20 cellular contexts compared by ENCODE assay signal in the genomic region with DNA sequence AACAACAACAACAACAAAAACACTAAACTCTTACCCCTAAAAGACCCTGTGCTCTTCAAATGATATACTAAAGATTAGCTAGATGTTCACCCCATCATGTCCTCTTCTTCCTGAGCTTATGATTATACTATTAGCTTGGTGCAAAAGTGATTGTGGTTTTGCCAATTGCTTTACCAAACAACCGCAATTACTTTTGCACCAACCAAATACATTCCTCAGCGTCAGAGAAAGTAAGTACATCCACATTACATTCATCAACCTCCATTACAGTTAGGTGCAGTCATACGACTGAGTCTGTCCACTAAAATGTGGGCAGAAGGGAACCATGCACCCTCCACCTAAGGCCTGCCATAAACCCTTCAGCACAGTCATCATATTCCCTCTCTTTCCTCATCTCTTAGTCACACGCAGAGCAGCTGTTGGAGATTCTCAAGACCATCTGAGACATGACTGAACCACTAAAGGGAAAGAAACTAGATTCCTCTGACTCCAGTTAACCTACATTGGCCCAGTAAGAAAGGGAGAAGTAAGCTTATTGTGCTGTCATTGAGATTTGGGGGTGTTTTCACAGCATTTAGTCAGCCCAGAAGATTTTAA.
DNase-seq lines count a peak whose midpoint lies in the region; ATAC-seq and TF ChIP-seq lines count a peak whose summit lies in the region.
"Had no signal": no experiment of that assay in that cellular context is flagged by ENCODE, and none has a peak within 500 bp of the region (broad histone marks: within the 10 kb centered on the region; RNA-seq: fewer than 3 reads in every experiment).

No MANE protein-coding gene starts in this region.

- no peaks in the 10 kb centered on the region for H3K4me1 ChIP-seq in RWPE2 (ENCODE audit: insufficient read depth, poor library complexity, severe bottlenecking)
- no peaks in the 10 kb centered on the region for H3K4me1 ChIP-seq in endodermal cell (ENCODE audit: control insufficient read depth, insufficient read depth, low read length)
- H3K4me1 ChIP-seq: colonic mucosa had no signal

- peaks cover 11% of the 10 kb centered on the region for H3K27me3 Mint-ChIP-seq in endodermal cell (ENCODE audit: insufficient read depth)
- H3K27me3 Mint-ChIP-seq: CD4-positive, CD25-positive, alpha-beta regulatory T cell had no signal

- no peak for TF ChIP-seq CTCF in AG04450 (IDR thresholded peaks at IDR 0.05; ENCODE audit: low read depth, low read length)
- no peak for TF ChIP-seq CTCF in RWPE2 (IDR thresholded peaks at IDR 0.05; ENCODE audit: poor library complexity, severe bottlenecking)
- TF ChIP-seq CTCF in endodermal cell (conservative IDR thresholded peaks at IDR 0.05), result no peak

- no peak overlapping the region for H3K27ac ChIP-seq in AG04450 (ENCODE audit: low read depth, low read length)
- no peak overlapping the region for H3K27ac ChIP-seq in RWPE2 (ENCODE audit: poor library complexity, severe bottlenecking)
- H3K27ac ChIP-seq in endodermal cell (ENCODE audit: low read depth, low read length), result no peak overlapping the region
- H3K27ac ChIP-seq: colonic mucosa had no signal

- ATAC-seq in RWPE2 (ENCODE audit: low read depth) (peak; percentile 36; the same call in 1 of the 3 replicates), GM18517 (IDR thresholded peaks at IDR 0.05; ENCODE audit: unreplicated experiment) (no peak), HG02840 (IDR thresholded peaks at IDR 0.05; ENCODE audit: low FRiP score, unreplicated experiment) (no peak)
- ATAC-seq: activated naive CD4-positive, alpha-beta T cell treated with anti-CD3 and anti-CD28 coated beads, Interleukin-2, amount 50 U/mL, for 72 hours; left ventricle myocardium superior; mucosa of descending colon; Right ventricle myocardium inferior; T-cell had no signal

- WGBS in endodermal cell (ENCODE audit: insufficient coverage in 1 of 2, insufficient read length in 1 of 2), 2 experiments, result 89 to 92% methylated on average over 2 to 4 of the region's 4 CpGs

- H3K9ac ChIP-seq in endodermal cell (ENCODE audit: extremely low read depth, low read length, poor library complexity, severe bottlenecking), result no peak overlapping the region

- POLR2A ChIA-PET in AG04450 (lab: Yijun Ruan, JAX), result interaction anchor here (1.0 kb wide), 1 partner anchor 181 kb away, joined by 4 read pairs; no protein-coding TSS in a partner anchor

- H3K9me3 Mint-ChIP-seq in endodermal cell, result no peaks in the 10 kb centered on the region
- H3K9me3 Mint-ChIP-seq: activated naive CD4-positive, alpha-beta T cell treated with anti-CD3 and anti-CD28 coated beads, Interleukin-2, amount 50 U/mL, for 72 hours; activated T-helper 1 cell treated with anti-CD3 and anti-CD28 coated beads, Interleukin-12 subunit alpha, Interleukin-12 subunit beta, Interleukin-2, Interleukin-4 antibody, amounts not matched to agents 30 ng/mL and 10 ng/mL and 1 ng/mL, durations not matched to agents 14 hours and 24 hours and 36 hours; CD4-positive, CD25-positive, alpha-beta regulatory T cell; T-cell had no signal

- H3K27me3 ChIP-seq in AG04450 (ENCODE audit: control insufficient read depth, insufficient read depth, low read length), result no peaks in the 10 kb centered on the region
- H3K27me3 ChIP-seq in RWPE2 (ENCODE audit: insufficient read depth, poor library complexity, severe bottlenecking), result no peaks in the 10 kb centered on the region
- H3K27me3 ChIP-seq in endodermal cell (ENCODE audit: control insufficient read depth, insufficient read depth, low read length, poor library complexity, severe bottlenecking), result no peaks in the 10 kb centered on the region
- H3K27me3 ChIP-seq: colonic mucosa had no signal

- no peak overlapping the region for H3K27ac Mint-ChIP-seq in endodermal cell
- H3K27ac Mint-ChIP-seq: activated naive CD4-positive, alpha-beta T cell treated with anti-CD3 and anti-CD28 coated beads, Interleukin-2, amount 50 U/mL, for 72 hours; activated T-helper 1 cell treated with anti-CD3 and anti-CD28 coated beads, Interleukin-12 subunit alpha, Interleukin-12 subunit beta, Interleukin-2, Interleukin-4 antibody, amounts not matched to agents 30 ng/mL and 10 ng/mL and 1 ng/mL, durations not matched to agents 14 hours and 24 hours and 36 hours; CD4-positive, CD25-positive, alpha-beta regulatory T cell; T-cell had no signal

- peak; percentile 52 for DNase-seq in AG04450 (ENCODE audit: low read depth, low spot score)
- peak; percentile 71 for DNase-seq in GM04503 (ENCODE audit: low read depth)
- DNase-seq in RWPE2 (ENCODE audit: low spot score), result no peak
- peak; percentile 18 for DNase-seq in hepatic stellate cell (ENCODE audit: low spot score)
- DNase-seq in endodermal cell, result no peak
- DNase-seq in stimulated activated CD4-positive, alpha-beta T cell treated with anti-CD3 and anti-CD28 coated beads, Interleukin-4, amount 100 ng/mL, for 1 hour, result no peak
- DNase-seq: CD4-positive, CD25-positive, alpha-beta regulatory T cell; colonic mucosa; H7; left ventricle myocardium superior; mucosa of descending colon; NCI-H1417; NCI-H526; substantia nigra; T-cell had no signal

- H3K9me3 ChIP-seq in AG04450 (ENCODE audit: control insufficient read depth, insufficient read depth, low read length) (no peaks in the 10 kb centered on the region; the same call in 1 of the 2 replicates), RWPE2 (ENCODE audit: severe bottlenecking) (no peaks in the 10 kb centered on the region), endodermal cell (ENCODE audit: control insufficient read depth, low read length) (no peaks in the 10 kb centered on the region)
- H3K9me3 ChIP-seq: colonic mucosa, mucosa of descending colon had no signal

- no peak overlapping the region for H3K4me3 ChIP-seq in AG04450 (ENCODE audit: low read depth, low read length)
- no peak overlapping the region for H3K4me3 ChIP-seq in RWPE2 (ENCODE audit: severe bottlenecking)
- no peak overlapping the region for H3K4me3 ChIP-seq in endodermal cell (ENCODE audit: low read length)
- H3K4me3 ChIP-seq: colonic mucosa, mucosa of descending colon had no signal

- no peaks in the 10 kb centered on the region for H3K36me3 Mint-ChIP-seq in endodermal cell (ENCODE audit: low read depth)
- H3K36me3 Mint-ChIP-seq: activated naive CD4-positive, alpha-beta T cell treated with anti-CD3 and anti-CD28 coated beads, Interleukin-2, amount 50 U/mL, for 72 hours; CD4-positive, CD25-positive, alpha-beta regulatory T cell; T-cell had no signal

- H3K4me3 Mint-ChIP-seq in endodermal cell, result no peak overlapping the region
- H3K4me3 Mint-ChIP-seq: activated T-helper 1 cell treated with anti-CD3 and anti-CD28 coated beads, Interleukin-12 subunit alpha, Interleukin-12 subunit beta, Interleukin-2, Interleukin-4 antibody, amounts not matched to agents 30 ng/mL and 10 ng/mL and 1 ng/mL, durations not matched to agents 14 hours and 24 hours and 36 hours; CD4-positive, CD25-positive, alpha-beta regulatory T cell; T-cell had no signal

- no peaks in the 10 kb centered on the region for H3K4me1 Mint-ChIP-seq in endodermal cell
- H3K4me1 Mint-ChIP-seq: CD4-positive, CD25-positive, alpha-beta regulatory T cell; T-cell had no signal

- CTCF ChIA-PET in AG04450 (lab: Charles Lee), result interaction anchor here (1.4 kb wide), 1 partner anchor 31 kb away, joined by 4 read pairs; no protein-coding TSS in a partner anchor

- no peaks in the 10 kb centered on the region for H3K36me3 ChIP-seq in RWPE2 (ENCODE audit: low read depth)
- H3K36me3 ChIP-seq in endodermal cell (ENCODE audit: control insufficient read depth, insufficient read depth, low read length), result no peaks in the 10 kb centered on the region
- H3K36me3 ChIP-seq: colonic mucosa had no signal

Comparison
In these comparisons a context has a peak if more than half of its experiments do, and no peak if none do; other contexts are left out.
1. DNase-seq: peak in AG04450 (single experiment), GM04503 (single experiment) and hepatic stellate cell (single experiment); none in RWPE2 (single experiment), endodermal cell (single experiment) and stimulated activated CD4-positive, alpha-beta T cell treated with anti-CD3 and anti-CD28 coated beads, Interleukin-4, amount 100 ng/mL, for 1 hour (single experiment).